Comparison of ENCODE assay signal across 28 cellular contexts in genomic region chr1:88252745-88253144, GRCh38.
"Had no signal": no experiment of that assay in that cellular context is flagged by ENCODE, and none has a peak within 500 bp of the region (broad histone marks: within the 10 kb centered on the region; RNA-seq: fewer than 3 reads in every experiment).

No MANE protein-coding gene starts in this region.

- H3K36me3 ChIP-seq: colonic mucosa, esophagus muscularis mucosa, esophagus squamous epithelium, gastrocnemius medialis, gastroesophageal sphincter, heart left ventricle, heart right ventricle had no signal

- FAIRE-seq: colon, endometrium, endothelial cell of umbilical vein, frontal cortex had no signal

- DNase-seq: colonic mucosa; cortex of kidney; dermis blood vessel endothelial cell; dorsolateral prefrontal cortex; effector CD4-positive, alpha-beta T cell; effector CD8-positive, alpha-beta T cell; effector memory CD4-positive, alpha-beta T cell; effector memory CD8-positive, alpha-beta T cell; endodermal cell; erythroblast; esophagus squamous epithelium; foreskin fibroblast; foreskin keratinocyte; foreskin melanocyte; gastrocnemius medialis; glutamatergic neuron; head of caudate nucleus; heart left ventricle; heart right ventricle had no signal

- H3K27ac ChIP-seq: colonic mucosa, coronary artery, dorsolateral prefrontal cortex, epithelial cell of prostate, esophagus muscularis mucosa, esophagus squamous epithelium, foreskin keratinocyte, gastrocnemius medialis, gastroesophageal sphincter, heart left ventricle, heart right ventricle had no signal

- H3K4me1 ChIP-seq: colonic mucosa, esophagus muscularis mucosa, esophagus squamous epithelium, foreskin keratinocyte, gastrocnemius medialis, gastroesophageal sphincter, heart left ventricle, heart right ventricle had no signal

- ATAC-seq: effector memory CD8-positive, alpha-beta T cell; esophagus mucosa; foreskin keratinocyte; gastrocnemius medialis; gastroesophageal sphincter; heart left ventricle; heart right ventricle had no signal

- H3K4me3 ChIP-seq: colonic mucosa, coronary artery, dorsolateral prefrontal cortex, esophagus muscularis mucosa, esophagus squamous epithelium, gastrocnemius medialis, gastroesophageal sphincter, heart left ventricle, heart right ventricle had no signal

- H3K9me3 ChIP-seq: colonic mucosa, esophagus muscularis mucosa, esophagus squamous epithelium, gastrocnemius medialis, gastroesophageal sphincter had no signal

- H3K27me3 ChIP-seq: colonic mucosa, dorsolateral prefrontal cortex, esophagus muscularis mucosa, esophagus squamous epithelium, foreskin keratinocyte, gastrocnemius medialis, gastroesophageal sphincter, heart left ventricle, heart right ventricle had no signal
